In genomic region chr1:205975387-205975998, GRCh38 we compare ENCODE assay signal across 1 cellular context.
TF ChIP-seq lines count a peak whose summit lies in the region.

No MANE protein-coding gene starts in this region.

TF ChIP-seq in A549, 52 proteins besides CTCF, POLR2A, EP300 and RAD21 (continued from another document):
- TF ChIP-seq ELK1 (IDR thresholded peaks at IDR 0.05; ENCODE audit: low read depth, low read length) (no peak), FOXS1 (CRISPR knock-in tag; IDR thresholded peaks at IDR 0.05) (no peak), JUNB (IDR thresholded peaks at IDR 0.05) (no peak), BHLHE40 (IDR thresholded peaks at IDR 0.05; ENCODE audit: low read depth, low read length) (no peak), CEBPB (IDR thresholded peaks at IDR 0.05) (no peak), CHD4 (IDR thresholded peaks at IDR 0.05; ENCODE audit: borderline replicate concordance) (no peak), USF2 (IDR thresholded peaks at IDR 0.05) (no peak), ZC3H11A (IDR thresholded peaks at IDR 0.05) (no peak), REST (IDR thresholded peaks at IDR 0.05) (no peak), RNF2 (IDR thresholded peaks at IDR 0.05; ENCODE audit: borderline replicate concordance, low read depth) (no peak), HES2 (IDR thresholded peaks at IDR 0.05) (no peak), FOSB (CRISPR knock-in tag; IDR thresholded peaks at IDR 0.05) (no peak), SMC3 (IDR thresholded peaks at IDR 0.05) (no peak), KDM1A (IDR thresholded peaks at IDR 0.05; ENCODE audit: low read depth) (no peak), NFE2L2 (conservative IDR thresholded peaks at IDR 0.05; ENCODE audit: low read length) (no peak)
TF ChIP-seq in A549: peak in this region for 0.
